Comparison of ENCODE assay signal across 17 cellular contexts in the genomic region with DNA sequence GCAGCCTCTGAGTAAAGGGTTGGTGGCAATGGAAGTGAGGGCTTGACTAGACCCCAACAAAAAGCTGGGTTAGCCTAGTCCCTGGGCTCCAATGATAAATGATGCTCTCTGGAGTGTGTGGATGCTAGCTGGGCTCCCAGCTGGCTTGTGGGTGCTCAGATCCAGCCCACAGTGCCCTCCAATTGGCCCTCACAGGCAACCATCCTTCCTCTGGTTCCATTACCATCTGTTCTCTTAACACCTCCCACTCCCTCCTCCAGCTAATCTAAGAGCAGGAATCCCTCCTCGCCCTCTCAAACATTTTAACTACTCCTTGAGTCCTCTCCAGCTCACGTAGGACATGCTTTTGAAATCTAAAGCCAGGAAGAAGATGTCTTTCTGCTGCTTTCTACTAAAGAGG.
"Had no signal": no experiment of that assay in that cellular context is flagged by ENCODE, and none has a peak within 500 bp of the region (broad histone marks: within the 10 kb centered on the region; RNA-seq: fewer than 3 reads in every experiment).

No MANE protein-coding gene starts in this region.

- H3K9me3 ChIP-seq: gastrocnemius medialis, pancreas, right lobe of liver, suprapubic skin, transverse colon had no signal

- DNase-seq: cerebellar nuclear complex; cortex of kidney; effector memory CD8-positive, alpha-beta T cell; gastrocnemius medialis; head of caudate nucleus; kidney; mammary epithelial cell; natural killer cell; pancreas; right lobe of liver; small intestine; stimulated activated CD4-positive, alpha-beta T cell treated with anti-CD3 and anti-CD28 coated beads, Interleukin-15, amount 100 ng/mL, for 24 hours; stimulated activated CD4-positive, alpha-beta T cell treated with anti-CD3 and anti-CD28 coated beads, Interleukin-2, amount 100 ng/mL, for 48 hours; stimulated activated naive B cell treated with anti-CD40 and anti-IgM and Interleukin-4, amounts not matched to agents 10 μg/mL and 1 μg/mL and 100 μg/mL, for 72 hours; transverse colon had no signal

- ATAC-seq: effector memory CD8-positive, alpha-beta T cell; gastrocnemius medialis; left lobe of liver; natural killer cell; pancreas; right lobe of liver; stimulated activated naive B cell treated with anti-CD40 and anti-IgM and Interleukin-4, amounts not matched to agents 10 μg/mL and 1 μg/mL and 100 μg/mL, for 72 hours had no signal

- H3K27me3 ChIP-seq: gastrocnemius medialis, pancreas, right lobe of liver, suprapubic skin, transverse colon had no signal

- H3K4me1 ChIP-seq: gastrocnemius medialis, pancreas, right lobe of liver, suprapubic skin, transverse colon had no signal

- H3K36me3 ChIP-seq: gastrocnemius medialis, pancreas, right lobe of liver, suprapubic skin, transverse colon had no signal

- H3K4me3 ChIP-seq: gastrocnemius medialis, pancreas, right lobe of liver, suprapubic skin, transverse colon had no signal

- H3K27ac ChIP-seq: gastrocnemius medialis, pancreas, right lobe of liver, suprapubic skin, transverse colon had no signal
